In genomic region chr10:128633864-128634541, GRCh38 we compare ENCODE assay signal across 18 cellular contexts.
A peak's percentile ranks its signal among the peaks of the same experiment; 100 is the strongest.
DNase-seq lines count a peak whose midpoint lies in the region; ATAC-seq, FAIRE-seq and TF ChIP-seq lines count a peak whose summit lies in the region.
"Had no signal": no experiment of that assay in that cellular context is flagged by ENCODE, and none has a peak within 500 bp of the region (broad histone marks: within the 10 kb centered on the region; RNA-seq: fewer than 3 reads in every experiment).

No MANE protein-coding gene starts in this region.

- ATAC-seq in HG02938 (IDR thresholded peaks at IDR 0.05; ENCODE audit: unreplicated experiment) (no peak), GM21717 (IDR thresholded peaks at IDR 0.05; ENCODE audit: unreplicated experiment) (no peak)
- ATAC-seq: stimulated activated naive B cell treated with anti-CD40 and anti-IgM and Interleukin-4, amounts not matched to agents 10 μg/mL and 1 μg/mL and 100 μg/mL, for 72 hours had no signal

- TF ChIP-seq POLR2A in GM12892 (IDR thresholded peaks at IDR 0.05; ENCODE audit: low read depth, low read length): no peak

- H3K4me3 ChIP-seq in epithelial cell of esophagus (ENCODE audit: low read length): no peak overlapping the region
- H3K4me3 ChIP-seq: BLaER1, dorsolateral prefrontal cortex, lung, uterus had no signal

- H3K27ac Mint-ChIP-seq in nephron progenitor cell: no peak overlapping the region
- H3K27ac Mint-ChIP-seq: stimulated activated naive B cell treated with anti-CD40 and anti-IgM and Interleukin-4, amounts not matched to agents 10 μg/mL and 1 μg/mL and 100 μg/mL, for 72 hours had no signal

- DNase-seq in D721Med (ENCODE audit: insufficient read length, low spot score): no peak
- DNase-seq in NCI-H748 (lab: John Stamatoyannopoulos, UW; ENCODE audit: unreplicated experiment): peak; percentile 48
- DNase-seq in epithelial cell of esophagus (ENCODE audit: low read depth): no peak
- no peak for DNase-seq in nephron progenitor cell
- DNase-seq in activated T-cell treated with anti-CD3 and anti-CD28 coated beads for 4 hours: no peak
- no peak for DNase-seq in GM12892 (ENCODE audit: insufficient read length)
- DNase-seq: activated CD8-positive, alpha-beta memory T cell treated with anti-CD3 and anti-CD28 coated beads for 24 hours; amygdala; dorsolateral prefrontal cortex; H7; NCI-H1417; NCI-H226; stimulated activated naive B cell treated with anti-CD40 and anti-IgM and Interleukin-4, amounts not matched to agents 10 μg/mL and 1 μg/mL and 100 μg/mL, for 72 hours; uterus had no signal

- no peak overlapping the region for H3K4me3 Mint-ChIP-seq in nephron progenitor cell
- H3K4me3 Mint-ChIP-seq: stimulated activated naive B cell treated with anti-CD40 and anti-IgM and Interleukin-4, amounts not matched to agents 10 μg/mL and 1 μg/mL and 100 μg/mL, for 72 hours had no signal

- H3K27me3 Mint-ChIP-seq in nephron progenitor cell (ENCODE audit: low read depth, poor library complexity): peaks cover 8% of the 10 kb centered on the region

- peaks cover 9% of the 10 kb centered on the region for H3K9me3 Mint-ChIP-seq in nephron progenitor cell

- TF ChIP-seq CTCF in D721Med (IDR thresholded peaks at IDR 0.05; ENCODE audit: insufficient read depth, missing control alignments) (peak; percentile 14), epithelial cell of esophagus (IDR thresholded peaks at IDR 0.05; ENCODE audit: insufficient read depth, low read depth, low read length, missing control alignments) (peak; percentile 29), nephron progenitor cell (IDR thresholded peaks at IDR 0.05) (peak; percentile 32)

- peaks cover 27% of the 10 kb centered on the region for H3K4me1 Mint-ChIP-seq in nephron progenitor cell
- H3K4me1 Mint-ChIP-seq: stimulated activated naive B cell treated with anti-CD40 and anti-IgM and Interleukin-4, amounts not matched to agents 10 μg/mL and 1 μg/mL and 100 μg/mL, for 72 hours had no signal

- no peaks in the 10 kb centered on the region for H3K36me3 Mint-ChIP-seq in nephron progenitor cell (ENCODE audit: low read depth)
- H3K36me3 Mint-ChIP-seq: stimulated activated naive B cell treated with anti-CD40 and anti-IgM and Interleukin-4, amounts not matched to agents 10 μg/mL and 1 μg/mL and 100 μg/mL, for 72 hours had no signal

- FAIRE-seq in D721Med (lab: Jason Lieb, UNC) (no peak), GM12892 (lab: Jason Lieb, UNC) (no peak)
